Comparison of ENCODE assay signal across 24 cellular contexts in the genomic region with DNA sequence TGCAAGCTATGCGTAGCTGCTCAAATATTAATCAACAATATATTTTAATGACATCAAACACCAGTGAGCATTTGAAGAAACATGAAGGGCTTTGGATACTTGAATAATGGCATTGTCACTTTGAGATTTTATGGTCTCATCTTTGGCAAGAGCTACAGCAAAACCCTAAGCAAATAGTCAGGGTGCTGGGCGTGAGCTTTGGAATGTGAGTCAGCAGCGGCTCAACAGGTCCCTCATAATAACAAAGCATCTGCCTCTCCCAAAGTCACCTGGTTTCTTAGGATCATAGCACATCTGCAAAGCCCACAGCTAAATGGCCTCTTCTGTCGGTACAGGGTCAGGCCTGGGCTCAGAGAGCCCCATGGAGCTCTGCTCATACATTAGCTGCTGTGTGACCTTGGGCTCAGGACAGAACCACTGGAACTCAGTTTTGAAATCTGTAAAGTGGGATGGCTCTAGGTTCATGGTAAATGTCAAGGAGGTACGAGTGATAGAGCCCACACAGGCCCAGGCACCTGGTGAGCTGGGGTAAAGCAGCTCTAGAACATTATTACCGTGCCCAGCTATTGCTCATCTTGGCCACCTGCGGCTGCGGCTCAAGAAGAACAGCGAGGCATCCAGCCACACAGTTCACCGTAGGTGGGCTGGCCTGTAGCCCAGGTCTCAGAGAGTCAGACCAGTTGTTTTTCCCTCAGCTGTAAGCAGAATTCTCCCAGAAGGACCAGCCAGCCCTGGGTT.
DNase-seq lines count a peak whose midpoint lies in the region; FAIRE-seq and TF ChIP-seq lines count a peak whose summit lies in the region.
"Had no signal": no experiment of that assay in that cellular context is flagged by ENCODE, and none has a peak within 500 bp of the region (broad histone marks: within the 10 kb centered on the region; RNA-seq: fewer than 3 reads in every experiment).

No MANE protein-coding gene starts in this region.

- no peak overlapping the region for H3K27ac ChIP-seq in thyroid gland
- H3K27ac ChIP-seq: A549, vagina had no signal

- H3K9me3 ChIP-seq in thyroid gland: no peaks in the 10 kb centered on the region
- H3K9me3 ChIP-seq: HAP-1, vagina had no signal

- peak; percentile 62 for DNase-seq in A172 (ENCODE audit: low spot score)
- DNase-seq in NCI-H460 (ENCODE audit: extremely low read depth, low read depth): peak; percentile 75
- peak; percentile 69 for DNase-seq in bronchial epithelial cell (ENCODE audit: low read depth)
- peak; percentile 4 for DNase-seq in myocyte (ENCODE audit: low read depth)
- DNase-seq in SHP77 (lab: John Stamatoyannopoulos, UW): no peak
- DNase-seq in effector CD4-positive, alpha-beta T cell: no peak
- no peak for DNase-seq in foreskin fibroblast
- DNase-seq in thyroid gland: no peak
- DNase-seq: activated CD4-positive, alpha-beta T cell treated with anti-CD3 and anti-CD28 coated beads, Interleukin-2, amount 10 ng/mL, durations not matched to agents 7 days and 5 days; activated naive CD4-positive, alpha-beta T cell; anterior cingulate cortex; foreskin melanocyte; kidney glomerular epithelial cell; MV-4-11; NCI-H2029; NCI-H446 treated with DMSO at 0.1 percent for 48 hours; Right ventricle myocardium superior had no signal

- TF ChIP-seq CTCF in bronchial epithelial cell (IDR thresholded peaks at IDR 0.05; ENCODE audit: insufficient read depth, low read length, severe bottlenecking) (no peak), foreskin fibroblast (IDR thresholded peaks at IDR 0.05; ENCODE audit: low read depth, low read length) (no peak), thyroid gland (IDR thresholded peaks at IDR 0.05) (no peak)

- H3K36me3 ChIP-seq in bronchial epithelial cell (ENCODE audit: control insufficient read depth, insufficient read depth, low read length): no peaks in the 10 kb centered on the region
- no peaks in the 10 kb centered on the region for H3K36me3 ChIP-seq in thyroid gland
- H3K36me3 ChIP-seq: BLaER1 treated with 17β-estradiol and CSF1 and Interleukin-3, amounts not matched to agents 10 nM and 100 nM; HAP-1; vagina had no signal

- WGBS in thyroid gland, 2 donors: 82 to 83% methylated on average over 8 to 10 of the region's 10 CpGs

- TF ChIP-seq POLR2A in thyroid gland (IDR thresholded peaks at IDR 0.05): no peak

- FAIRE-seq in bronchial epithelial cell (lab: Jason Lieb, UNC): peak; percentile 60
- FAIRE-seq: A549, colon, D721Med, endometrium had no signal

- intact Hi-C loops in thyroid gland (cut with DNase I): no loop called here

- H3K27me3 ChIP-seq in bronchial epithelial cell (ENCODE audit: control insufficient read depth, insufficient read depth, low read length) (no peaks in the 10 kb centered on the region), thyroid gland (no peaks in the 10 kb centered on the region)
- H3K27me3 ChIP-seq: BLaER1 treated with 17β-estradiol and CSF1 and Interleukin-3, amounts not matched to agents 10 nM and 100 nM; vagina had no signal

- H3K4me1 ChIP-seq in thyroid gland: no peaks in the 10 kb centered on the region
- H3K4me1 ChIP-seq: A549, HAP-1 had no signal

- no peak overlapping the region for H3K4me3 ChIP-seq in bronchial epithelial cell (ENCODE audit: low read depth, low read length)
- H3K4me3 ChIP-seq in foreskin fibroblast (ENCODE audit: low read depth in 1 of 2, low read length in 2 of 2): no peak overlapping the region
- H3K4me3 ChIP-seq in thyroid gland (replicated peaks in 1 of 3): no peak overlapping the region
- H3K4me3 ChIP-seq: A549; BLaER1 treated with 17β-estradiol and CSF1 and Interleukin-3, amounts not matched to agents 10 nM and 100 nM; HAP-1; vagina had no signal

Comparison
In these comparisons a context has a peak if more than half of its experiments do, and no peak if none do; other contexts are left out.
1. DNase-seq: peak in A172 (single experiment), NCI-H460 (single experiment), bronchial epithelial cell (single experiment) and myocyte (single experiment); none in SHP77 (0 of 2), effector CD4-positive, alpha-beta T cell (single experiment), foreskin fibroblast (0 of 2) and thyroid gland (0 of 2).